Comparison of ENCODE assay signal across 30 cellular contexts in the genomic region with DNA sequence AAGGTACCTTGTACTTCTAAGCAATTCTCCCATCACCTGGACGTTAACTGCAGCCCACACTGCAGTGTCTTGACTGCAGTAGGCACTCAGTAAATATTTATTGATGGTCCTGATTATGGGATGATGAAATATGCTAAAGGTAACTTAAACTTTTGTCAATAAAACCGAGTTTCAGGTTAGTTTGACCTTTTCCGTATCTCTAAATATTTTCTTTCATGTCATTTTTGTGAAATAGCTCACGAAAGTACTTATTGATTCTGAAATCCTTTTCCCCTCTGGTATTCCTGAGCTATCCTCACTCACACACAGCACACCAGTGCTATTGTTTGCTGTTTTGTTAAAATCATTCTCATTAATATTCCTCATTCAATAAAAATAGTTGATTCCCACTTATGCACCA.
"Had no signal": no experiment of that assay in that cellular context is flagged by ENCODE, and none has a peak within 500 bp of the region (broad histone marks: within the 10 kb centered on the region; RNA-seq: fewer than 3 reads in every experiment).

No MANE protein-coding gene starts in this region.

- H3K4me3 Mint-ChIP-seq: activated CD4-positive, alpha-beta memory T cell treated with anti-CD3 and anti-CD28 coated beads, Interleukin-2, amount 10 ng/mL, durations not matched to agents 7 days and 5 days; activated CD4-positive, alpha-beta T cell treated with anti-CD3 and anti-CD28 coated beads, Interleukin-2, amount 10 ng/mL, durations not matched to agents 7 days and 5 days; activated naive CD4-positive, alpha-beta T cell treated with anti-CD3 and anti-CD28 coated beads, Interleukin-2, amount 10 ng/mL, durations not matched to agents 7 days and 5 days; activated naive CD8-positive, alpha-beta T cell treated with anti-CD3 and anti-CD28 coated beads, Interleukin-2, amount 10 ng/mL, durations not matched to agents 7 days and 5 days; activated T-cell treated with anti-CD3 and anti-CD28 coated beads, Interleukin-2, amount 50 U/mL, for 24 hours; activated T-cell treated with anti-CD3 and anti-CD28 coated beads, Interleukin-2, amount 50 U/mL, for 72 hours; brain; endodermal cell had no signal

- H3K4me1 Mint-ChIP-seq: activated CD4-positive, alpha-beta memory T cell treated with anti-CD3 and anti-CD28 coated beads, Interleukin-2, amount 10 ng/mL, durations not matched to agents 7 days and 5 days; activated CD4-positive, alpha-beta T cell treated with anti-CD3 and anti-CD28 coated beads, Interleukin-2, amount 10 ng/mL, durations not matched to agents 7 days and 5 days; activated naive CD4-positive, alpha-beta T cell treated with anti-CD3 and anti-CD28 coated beads, Interleukin-2, amount 10 ng/mL, durations not matched to agents 7 days and 5 days; activated naive CD8-positive, alpha-beta T cell treated with anti-CD3 and anti-CD28 coated beads, Interleukin-2, amount 10 ng/mL, durations not matched to agents 7 days and 5 days; brain had no signal

- H3K9me3 Mint-ChIP-seq: activated naive CD4-positive, alpha-beta T cell treated with anti-CD3 and anti-CD28 coated beads, Interleukin-2, amount 10 ng/mL, durations not matched to agents 7 days and 5 days; activated naive CD8-positive, alpha-beta T cell treated with anti-CD3 and anti-CD28 coated beads, Interleukin-2, amount 10 ng/mL, durations not matched to agents 7 days and 5 days had no signal

- H3K27ac ChIP-seq: ascending aorta, breast epithelium, cardiac muscle cell, colonic mucosa, dorsolateral prefrontal cortex, gastrocnemius medialis, heart left ventricle had no signal

- H3K4me1 ChIP-seq: ascending aorta, breast epithelium, colonic mucosa, gastrocnemius medialis, heart left ventricle had no signal

- H3K27ac Mint-ChIP-seq: activated CD4-positive, alpha-beta memory T cell treated with anti-CD3 and anti-CD28 coated beads, Interleukin-2, amount 10 ng/mL, durations not matched to agents 7 days and 5 days; activated CD4-positive, alpha-beta T cell treated with anti-CD3 and anti-CD28 coated beads, Interleukin-2, amount 10 ng/mL, durations not matched to agents 7 days and 5 days; activated naive CD4-positive, alpha-beta T cell treated with anti-CD3 and anti-CD28 coated beads, Interleukin-2, amount 10 ng/mL, durations not matched to agents 7 days and 5 days; activated naive CD4-positive, alpha-beta T cell treated with anti-CD3 and anti-CD28 coated beads, Interleukin-2, amount 50 U/mL, for 72 hours; activated naive CD8-positive, alpha-beta T cell treated with anti-CD3 and anti-CD28 coated beads, Interleukin-2, amount 10 ng/mL, durations not matched to agents 7 days and 5 days; activated T-cell treated with anti-CD3 and anti-CD28 coated beads, Interleukin-2, amount 50 U/mL, for 24 hours; activated T-cell treated with anti-CD3 and anti-CD28 coated beads, Interleukin-2, amount 50 U/mL, for 72 hours; brain; endodermal cell had no signal

- ATAC-seq: activated naive CD4-positive, alpha-beta T cell treated with anti-CD3 and anti-CD28 coated beads, Interleukin-2, amount 50 U/mL, for 72 hours; activated T-cell treated with anti-CD3 and anti-CD28 coated beads, Interleukin-2, amount 50 U/mL, for 72 hours; esophagus mucosa; gastrocnemius medialis; heart left ventricle had no signal

- H3K36me3 Mint-ChIP-seq: activated naive CD4-positive, alpha-beta T cell treated with anti-CD3 and anti-CD28 coated beads, Interleukin-2, amount 10 ng/mL, durations not matched to agents 7 days and 5 days; activated naive CD8-positive, alpha-beta T cell treated with anti-CD3 and anti-CD28 coated beads, Interleukin-2, amount 10 ng/mL, durations not matched to agents 7 days and 5 days had no signal

- DNase-seq: activated CD4-positive, alpha-beta memory T cell treated with anti-CD3 and anti-CD28 coated beads, Interleukin-2, amount 10 ng/mL, durations not matched to agents 7 days and 5 days; activated CD4-positive, alpha-beta T cell treated with anti-CD3 and anti-CD28 coated beads for 1 hour; activated CD4-positive, alpha-beta T cell treated with anti-CD3 and anti-CD28 coated beads for 4 hours; activated CD4-positive, alpha-beta T cell treated with anti-CD3 and anti-CD28 coated beads, Interleukin-2, amount 10 ng/mL, durations not matched to agents 7 days and 5 days; activated CD4-positive, alpha-beta T cell treated with anti-CD3 and anti-CD28 coated beads, Interleukin-2, amount 50 U/mL, for 4 hours; activated CD8-positive, alpha-beta memory T cell treated with anti-CD3 and anti-CD28 coated beads, Interleukin-2, amount 50 U/mL, for 48 hours; activated gamma-delta T cell; activated naive CD4-positive, alpha-beta T cell; activated naive CD4-positive, alpha-beta T cell treated with anti-CD3 and anti-CD28 coated beads, Interleukin-2, amount 10 ng/mL, durations not matched to agents 7 days and 5 days; activated naive CD8-positive, alpha-beta T cell treated with anti-CD3 and anti-CD28 coated beads, Interleukin-2, amount 10 ng/mL, durations not matched to agents 7 days and 5 days; activated T-cell treated with anti-CD3 and anti-CD28 coated beads for 4 hours; activated T-cell treated with anti-CD3 and anti-CD28 coated beads, Interleukin-2, amount 50 U/mL, for 24 hours; activated T-cell treated with anti-CD3 and anti-CD28 coated beads, Interleukin-2, amount 50 U/mL, for 72 hours; central memory CD4-positive, alpha-beta T cell; cerebellar nuclear complex; colonic mucosa; dorsolateral prefrontal cortex; effector memory CD4-positive, alpha-beta T cell; endodermal cell; foreskin fibroblast; gastrocnemius medialis; glutamatergic neuron; heart left ventricle; T-helper 2 cell had no signal

- H3K36me3 ChIP-seq: ascending aorta, breast epithelium, cardiac muscle cell, colonic mucosa, gastrocnemius medialis, heart left ventricle had no signal

- H3K27me3 ChIP-seq: ascending aorta, breast epithelium, cardiac muscle cell, colonic mucosa, gastrocnemius medialis, heart left ventricle had no signal

- H3K4me3 ChIP-seq: ascending aorta, breast epithelium, cardiac muscle cell, colonic mucosa, dorsolateral prefrontal cortex, gastrocnemius medialis, heart left ventricle had no signal

- H3K9me3 ChIP-seq: colonic mucosa had no signal
